ENCODE assay signal across 30 cellular contexts in genomic region chr1:67124455-67124854, GRCh38. TPM values are rescaled to one million over a fixed set of nuclear protein-coding genes. Genes with fewer than 3 reads are reported as not detected.
A peak's percentile ranks its signal among the peaks of the same experiment; 100 is the strongest.
DNase-seq lines count a peak whose midpoint lies in the region; ATAC-seq, FAIRE-seq and TF ChIP-seq lines count a peak whose summit lies in the region.
"Had no signal": no experiment of that assay in that cellular context is flagged by ENCODE, and none has a peak within 500 bp of the region (broad histone marks: within the 10 kb centered on the region; RNA-seq: fewer than 3 reads in every experiment).

No MANE protein-coding gene starts in this region.

- DNase-seq in activated CD4-positive, alpha-beta T cell treated with anti-CD3 and anti-CD28 coated beads, Interleukin-2, amount 10 ng/mL, durations not matched to agents 24 days and 14 days, result peak; percentile 51
- no peak for DNase-seq in activated CD4-positive, alpha-beta T cell treated with anti-CD3 and anti-CD28 coated beads for 48 hours
- DNase-seq in body of pancreas, result peak in 3 of 4 donors; percentile 24 to 40 (median 26)
- peak in 1 of 6 donors; percentile 16 for DNase-seq in pancreas
- no peak for DNase-seq in AG20443 (ENCODE audit: low spot score)
- DNase-seq in cerebellum (ENCODE audit: low spot score), result no peak
- DNase-seq: BE2C; C1 segment of cervical spinal cord; CD4-positive, alpha-beta memory T cell; CD4-positive, CD25-positive, alpha-beta regulatory T cell; CD8-positive, alpha-beta memory T cell; COR-L47; DMS 273 treated with DMSO at 0.1 percent for 48 hours; DMS153; DMS53; DMS79; DND-41; EL; GDM1 had no signal

- H3K4me3 ChIP-seq in body of pancreas (no peak overlapping the region), pancreas (no peak overlapping the region)
- H3K4me3 ChIP-seq: A549, BLaER1, GM12878 had no signal

- H3K27me3 ChIP-seq in body of pancreas (no peaks in the 10 kb centered on the region), pancreas (no peaks in the 10 kb centered on the region)
- H3K27me3 ChIP-seq: BE2C, BLaER1 had no signal

- H3K9me3 ChIP-seq in body of pancreas, result no peaks in the 10 kb centered on the region
- H3K9me3 ChIP-seq in pancreas, result no peaks in the 10 kb centered on the region
- H3K9me3 ChIP-seq: A549, BE2C, BLaER1 had no signal

- FAIRE-seq in pancreas (lab: Jason Lieb, UNC), result no peak
- FAIRE-seq: A549, GM12878, GM12892, GM18507 had no signal

- no peaks in the 10 kb centered on the region for H3K36me3 Mint-ChIP-seq in activated CD4-positive, alpha-beta T cell treated with anti-CD3 and anti-CD28 coated beads, Interleukin-2, amount 10 ng/mL, durations not matched to agents 24 days and 14 days (ENCODE audit: low read depth)
- H3K36me3 Mint-ChIP-seq: CD14-positive monocyte; CD4-positive, alpha-beta memory T cell; CD4-positive, CD25-positive, alpha-beta regulatory T cell; CD8-positive, alpha-beta memory T cell had no signal

- H3K27ac ChIP-seq in body of pancreas (no peak overlapping the region), pancreas (no peak overlapping the region)
- H3K27ac ChIP-seq: 22Rv1, A549, BLaER1 had no signal

- TF ChIP-seq CTCF in body of pancreas (IDR thresholded peaks at IDR 0.05) (no peak), pancreas (IDR thresholded peaks at IDR 0.05) (no peak)

- peaks cover 11% of the 10 kb centered on the region for H3K4me1 ChIP-seq in body of pancreas
- H3K4me1 ChIP-seq in pancreas, result peaks cover 0 to 14% (median 5%) of the 10 kb centered on the region in 3 donors
- H3K4me1 ChIP-seq: A549, BE2C, BLaER1 had no signal

- no peak overlapping the region for H3K4me3 Mint-ChIP-seq in activated CD4-positive, alpha-beta T cell treated with anti-CD3 and anti-CD28 coated beads, Interleukin-2, amount 10 ng/mL, durations not matched to agents 24 days and 14 days
- H3K4me3 Mint-ChIP-seq: CD14-positive monocyte; CD4-positive, alpha-beta memory T cell; CD4-positive, CD25-positive, alpha-beta regulatory T cell; CD8-positive, alpha-beta memory T cell had no signal

- WGBS in body of pancreas, 2 donors, result 59 to 63% methylated on average over 4 of the region's 4 CpGs
- 42 to 49% methylated on average over 4 of the region's 4 CpGs for WGBS in pancreas, 2 donors

- no peaks in the 10 kb centered on the region for H3K36me3 ChIP-seq in body of pancreas (replicated peaks in 1 of 2; ENCODE audit: insufficient read depth in 1 of 2, low read depth in 2 of 2)
- no peaks in the 10 kb centered on the region for H3K36me3 ChIP-seq in pancreas
- H3K36me3 ChIP-seq: BE2C, BLaER1 had no signal

- H3K4me1 Mint-ChIP-seq in activated CD4-positive, alpha-beta T cell treated with anti-CD3 and anti-CD28 coated beads, Interleukin-2, amount 10 ng/mL, durations not matched to agents 24 days and 14 days, result peaks cover 5% of the 10 kb centered on the region
- H3K4me1 Mint-ChIP-seq: CD14-positive monocyte; CD4-positive, alpha-beta memory T cell; CD4-positive, CD25-positive, alpha-beta regulatory T cell; CD8-positive, alpha-beta memory T cell had no signal

- H3K27ac Mint-ChIP-seq in activated CD4-positive, alpha-beta T cell treated with anti-CD3 and anti-CD28 coated beads, Interleukin-2, amount 10 ng/mL, durations not matched to agents 24 days and 14 days, result no peak overlapping the region
- H3K27ac Mint-ChIP-seq: CD14-positive monocyte; CD4-positive, alpha-beta memory T cell; CD8-positive, alpha-beta memory T cell had no signal

- peaks cover 11% of the 10 kb centered on the region for H3K9me3 Mint-ChIP-seq in activated CD4-positive, alpha-beta T cell treated with anti-CD3 and anti-CD28 coated beads, Interleukin-2, amount 10 ng/mL, durations not matched to agents 24 days and 14 days
- H3K9me3 Mint-ChIP-seq: CD4-positive, CD25-positive, alpha-beta regulatory T cell; CD8-positive, alpha-beta memory T cell had no signal

- peak; percentile 50 for ATAC-seq in body of pancreas
- peak in 3 of 4 donors; percentile 65 to 86 (median 79) for ATAC-seq in pancreas
- no peak for ATAC-seq in GM18868 (IDR thresholded peaks at IDR 0.05; ENCODE audit: unreplicated experiment)
- ATAC-seq: A549, GM12878 had no signal

- no peak for TF ChIP-seq POLR2A in body of pancreas (IDR thresholded peaks at IDR 0.05)

- intact Hi-C loops in activated CD4-positive, alpha-beta T cell treated with anti-CD3 and anti-CD28 coated beads, Interleukin-2, amount 10 ng/mL, durations not matched to agents 24 days and 14 days (cut with micrococcal nuclease), result no loop called here
- intact Hi-C loops in body of pancreas (cut with DNase I), result no loop called here
- intact Hi-C loops in pancreas (cut with DNase I), result no loop called here

- H3K27me3 Mint-ChIP-seq in activated CD4-positive, alpha-beta T cell treated with anti-CD3 and anti-CD28 coated beads, Interleukin-2, amount 10 ng/mL, durations not matched to agents 24 days and 14 days, result no peaks in the 10 kb centered on the region
- H3K27me3 Mint-ChIP-seq: CD4-positive, alpha-beta memory T cell; CD4-positive, CD25-positive, alpha-beta regulatory T cell had no signal

RNA-seq across cellular contexts. Expression of gene C1orf141, which starts 10.3 kb away (rescaled TPM):
- not detected in 2 replicates for total RNA-seq in activated CD4-positive, alpha-beta T cell treated with anti-CD3 and anti-CD28 coated beads, Interleukin-2, amount 10 ng/mL, durations not matched to agents 24 days and 14 days
- not detected for total RNA-seq in body of pancreas
- total RNA-seq in pancreas, result not detected
- under 1 TPM in 1 of 2 donors, not detected in 1; 0.14 TPM for polyA plus RNA-seq in pancreas
- total RNA-seq in cerebellum, result not detected
- total RNA-seq: A172; CD4-positive, alpha-beta memory T cell; CD4-positive, CD25-positive, alpha-beta regulatory T cell; CD8-positive, alpha-beta memory T cell; Daoy; G401; GM12878 had no signal
- polyA plus RNA-seq: A549; CD14-positive monocyte; CD4-positive, alpha-beta memory T cell; CD4-positive, CD25-positive, alpha-beta regulatory T cell; CD8-positive, alpha-beta memory T cell; GM12878 had no signal

RNA-seq across cellular contexts. Expression of gene IL23R, which starts 41.8 kb away (rescaled TPM):
- 3.1 and 3.8 TPM in 2 replicates for total RNA-seq in activated CD4-positive, alpha-beta T cell treated with anti-CD3 and anti-CD28 coated beads, Interleukin-2, amount 10 ng/mL, durations not matched to agents 24 days and 14 days
- total RNA-seq in body of pancreas (under 1 TPM in 1 of 2 donors, not detected in 1; 0.26 TPM), pancreas (under 1 TPM in 4 of 6 donors, not detected in 2; 0.09 to 0.22 (median 0.16) TPM), cerebellum (not detected)
- under 1 TPM in 1 of 2 donors, not detected in 1; 0.05 TPM for polyA plus RNA-seq in pancreas
- total RNA-seq: A172; CD4-positive, CD25-positive, alpha-beta regulatory T cell; Daoy; G401 had no signal
- polyA plus RNA-seq: A549, CD14-positive monocyte had no signal

Comparison
In these comparisons a context has a peak if more than half of its experiments do, and no peak if none do; other contexts are left out.
1. DNase-seq: peak in activated CD4-positive, alpha-beta T cell treated with anti-CD3 and anti-CD28 coated beads, Interleukin-2, amount 10 ng/mL, durations not matched to agents 24 days and 14 days (single experiment) and body of pancreas (3 of 4); none in activated CD4-positive, alpha-beta T cell treated with anti-CD3 and anti-CD28 coated beads for 48 hours (single experiment), AG20443 (single experiment) and cerebellum (single experiment).